ENCODE assay signal across 7 cellular contexts in the genomic region with DNA sequence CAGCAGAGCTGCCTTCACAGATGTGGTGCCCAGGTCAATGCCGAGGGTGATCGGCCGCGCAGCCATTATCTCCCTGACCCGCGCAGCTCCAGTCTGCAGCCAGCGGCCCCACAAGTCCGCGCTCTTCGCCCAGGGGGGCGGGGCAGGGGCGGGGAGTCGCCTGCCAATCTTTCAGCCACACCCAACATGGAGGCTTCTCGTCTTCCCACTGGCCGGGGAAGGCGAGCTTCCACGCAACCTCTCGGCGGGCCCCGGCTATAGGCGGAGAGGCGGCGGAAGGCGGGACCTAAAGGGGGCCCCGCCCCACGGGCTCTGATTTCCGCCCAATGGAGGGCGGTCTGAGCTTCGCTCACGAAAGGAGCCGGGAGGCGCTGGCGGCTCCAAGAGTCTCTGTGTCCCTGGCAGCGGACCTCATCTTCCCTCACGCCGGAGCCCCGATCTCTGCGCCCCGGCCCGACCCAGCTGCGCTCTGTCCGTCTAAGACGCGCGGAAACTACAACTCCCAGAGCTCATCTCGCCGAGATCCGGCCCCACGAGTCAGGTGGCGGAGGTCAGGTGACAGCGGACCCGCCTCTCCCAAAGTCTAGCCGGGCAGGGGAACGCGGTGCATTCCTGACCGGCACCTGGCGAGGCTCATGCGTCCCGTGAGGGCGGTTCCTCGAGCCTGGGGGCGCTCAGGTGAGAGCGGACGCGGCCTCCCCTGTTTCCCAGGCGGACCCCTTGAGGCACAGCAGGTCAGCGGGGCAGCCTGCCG. TPM values are rescaled to one million over a fixed set of nuclear protein-coding genes. Genes with fewer than 3 reads are reported as not detected.
A peak's percentile ranks its signal among the peaks of the same experiment; 100 is the strongest.
DNase-seq lines count a peak whose midpoint lies in the region; ATAC-seq and TF ChIP-seq lines count a peak whose summit lies in the region.

Gene CTNS (plus strand): TSS at position 607 of the 754 bp plus-strand sequence. CDS start 3,447 bp downstream, outside the sequence.
A gene with protein sequence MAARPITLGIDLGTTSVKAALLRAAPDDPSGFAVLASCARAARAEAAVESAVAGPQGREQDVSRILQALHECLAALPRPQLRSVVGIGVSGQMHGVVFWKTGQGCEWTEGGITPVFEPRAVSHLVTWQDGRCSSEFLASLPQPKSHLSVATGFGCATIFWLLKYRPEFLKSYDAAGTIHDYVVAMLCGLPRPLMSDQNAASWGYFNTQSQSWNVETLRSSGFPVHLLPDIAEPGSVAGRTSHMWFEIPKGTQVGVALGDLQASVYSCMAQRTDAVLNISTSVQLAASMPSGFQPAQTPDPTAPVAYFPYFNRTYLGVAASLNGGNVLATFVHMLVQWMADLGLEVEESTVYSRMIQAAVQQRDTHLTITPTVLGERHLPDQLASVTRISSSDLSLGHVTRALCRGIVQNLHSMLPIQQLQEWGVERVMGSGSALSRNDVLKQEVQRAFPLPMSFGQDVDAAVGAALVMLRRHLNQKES (minus strand): TSS at position 97 of the 754 bp plus-strand sequence. CDS start 31 bp downstream, at position 66.

- ATAC-seq in GM18508 (IDR thresholded peaks at IDR 0.05; ENCODE audit: insufficient read depth, unreplicated experiment): peak; percentile 81
- ATAC-seq in HG03025 (IDR thresholded peaks at IDR 0.05; ENCODE audit: low FRiP score, unreplicated experiment): peak; percentile 89

- peak within 1 kb of the TSS; percentile 26 for H3K4me3 ChIP-seq in hepatocyte

- 1% methylated on average over 52 of the region's 68 CpGs for WGBS in hepatocyte (ENCODE audit: low lambda C conversion rate, missing lambda C conversion rate)

- H4K20me1 ChIP-seq in hepatocyte (ENCODE audit: insufficient read depth, poor library complexity, severe bottlenecking): no peaks in the 10 kb centered on the region

- H3K79me2 ChIP-seq in hepatocyte: peaks cover 35% of the 10 kb centered on the region

- no peaks in the 10 kb centered on the region for H3K27me3 ChIP-seq in hepatocyte

- no peaks in the 10 kb centered on the region for H3K36me3 ChIP-seq in hepatocyte (replicated peaks; ENCODE audit: insufficient read depth, low read depth)

- H3K4me1 ChIP-seq in hepatocyte (ENCODE audit: insufficient read depth): peaks cover 6% of the 10 kb centered on the region

- peak within 1 kb of the TSS; percentile 88 for H3K4me2 ChIP-seq in hepatocyte

- no peak for TF ChIP-seq CTCF in hepatocyte (IDR thresholded peaks at IDR 0.05; ENCODE audit: poor library complexity)

- peak within 1 kb of the TSS; percentile 5 for H2AFZ ChIP-seq in hepatocyte

- H3K9me2 ChIP-seq in hepatocyte (replicated peaks; ENCODE audit: insufficient read depth): no peaks in the 10 kb centered on the region

- no peaks in the 10 kb centered on the region for H3K9me3 ChIP-seq in hepatocyte (ENCODE audit: low read depth)

- H3K27ac ChIP-seq in hepatocyte: peak within 1 kb of the TSS; percentile 94

- peak; percentile 83 to 93 for DNase-seq in NCI-H2081 (lab: John Stamatoyannopoulos, UW)
- DNase-seq in T1000 (lab: John Stamatoyannopoulos, UW): peak; percentile 96
- peak; percentile 98 for DNase-seq in astrocyte of the hippocampus (ENCODE audit: low read depth, low spot score)
- DNase-seq in hepatocyte (ENCODE audit: low spot score): peak; percentile 99
- DNase-seq in retina: peak; percentile 100

RNA-seq across cellular contexts. Expression of gene CTNS, which starts in this region (rescaled TPM):
- total RNA-seq in hepatocyte: 28.1 and 28.7 TPM in 2 replicates
- 23.7 and 26.0 TPM in 2 replicates for polyA plus RNA-seq in hepatocyte

RNA-seq across cellular contexts. Expression of the second gene that starts in this region (rescaled TPM):
- total RNA-seq in hepatocyte: 14.1 and 14.9 TPM in 2 replicates
- polyA plus RNA-seq in hepatocyte: 9.1 and 11.2 TPM in 2 replicates

Comparison
In these comparisons a context has a peak if more than half of its experiments do, and no peak if none do; other contexts are left out.
1. Peak in every context shown above with its lines: DNase-seq, ATAC-seq, H3K4me3 ChIP-seq and H3K27ac ChIP-seq.